Comparison of ENCODE assay signal across 22 cellular contexts in genomic region chr11:63911876-63912275, GRCh38. TPM values are rescaled to one million over a fixed set of nuclear protein-coding genes. Genes with fewer than 3 reads are reported as not detected.
"Had no signal": no experiment of that assay in that cellular context is flagged by ENCODE, and none has a peak within 500 bp of the region (broad histone marks: within the 10 kb centered on the region; RNA-seq: fewer than 3 reads in every experiment).

No MANE protein-coding gene starts in this region.

- H3K4me3 ChIP-seq: coronary artery, left ventricle myocardium inferior, right lobe of liver, skin epidermis, uterus had no signal

- H3K27ac ChIP-seq: foreskin keratinocyte, left ventricle myocardium inferior, right lobe of liver, skin epidermis, uterus had no signal

- H3K36me3 ChIP-seq: uterus had no signal

- H3K4me3 Mint-ChIP-seq: activated B cell treated with CpG ODN at 0.5 μM for 24 hours; activated CD4-positive, alpha-beta T cell treated with anti-CD3 and anti-CD28 coated beads for 36 hours; activated naive CD8-positive, alpha-beta T cell treated with anti-CD3 and anti-CD28 coated beads for 36 hours; activated T-cell treated with anti-CD3 and anti-CD28 coated beads, Interleukin-2, amount 50 U/mL, for 24 hours; natural killer cell; T-helper 1 cell treated with Interleukin-12 subunit alpha and Interleukin-12 subunit beta and Interleukin-4 antibody, amounts not matched to agents 30 μg/mL and 1 μg/mL, for 36 hours had no signal

- ATAC-seq: activated CD4-positive, alpha-beta T cell treated with anti-CD3 and anti-CD28 coated beads for 36 hours; foreskin keratinocyte; natural killer cell had no signal

- DNase-seq: activated B cell treated with CpG ODN at 0.5 μM for 24 hours; activated CD4-positive, alpha-beta T cell treated with anti-CD3 and anti-CD28 coated beads for 36 hours; activated CD4-positive, alpha-beta T cell treated with anti-CD3 and anti-CD28 coated beads, Interleukin-2, amount 50 U/mL, for 4 hours; activated CD8-positive, alpha-beta memory T cell treated with anti-CD3 and anti-CD28 coated beads for 24 hours; activated CD8-positive, alpha-beta memory T cell treated with anti-CD3 and anti-CD28 coated beads, Interleukin-2, amount 50 U/mL, for 4 hours; activated naive CD4-positive, alpha-beta T cell treated with Interleukin-2 at 50 U/mL for 16 hours; activated naive CD8-positive, alpha-beta T cell treated with anti-CD3 and anti-CD28 coated beads for 36 hours; activated T-cell treated with anti-CD3 and anti-CD28 coated beads, Interleukin-2, amount 50 U/mL, for 24 hours; cerebellar nuclear complex; foreskin keratinocyte; hippocampal formation; left ventricle myocardium inferior; midbrain; natural killer cell; occipital lobe; right lobe of liver; stimulated activated CD4-positive, alpha-beta T cell treated with anti-CD3 and anti-CD28 coated beads, Interleukin-1b, Interleukin-23, amount 100 ng/mL, for 48 hours; T1000; uterus had no signal

- H3K9me3 ChIP-seq: left ventricle myocardium inferior, right lobe of liver, uterus had no signal

- H3K9me3 Mint-ChIP-seq: activated B cell treated with CpG ODN at 0.5 μM for 24 hours; activated naive CD8-positive, alpha-beta T cell treated with anti-CD3 and anti-CD28 coated beads for 36 hours; activated T-cell treated with anti-CD3 and anti-CD28 coated beads, Interleukin-2, amount 50 U/mL, for 24 hours; natural killer cell; T-helper 1 cell treated with Interleukin-12 subunit alpha and Interleukin-12 subunit beta and Interleukin-4 antibody, amounts not matched to agents 30 μg/mL and 1 μg/mL, for 36 hours had no signal

- H3K36me3 Mint-ChIP-seq: natural killer cell had no signal

- H3K27me3 ChIP-seq: right lobe of liver, uterus had no signal

- H3K4me1 ChIP-seq: foreskin keratinocyte had no signal

- H3K27ac Mint-ChIP-seq: activated B cell treated with CpG ODN at 0.5 μM for 24 hours; activated CD4-positive, alpha-beta T cell treated with anti-CD3 and anti-CD28 coated beads for 36 hours; activated T-cell treated with anti-CD3 and anti-CD28 coated beads, Interleukin-2, amount 50 U/mL, for 24 hours; T-helper 1 cell treated with Interleukin-12 subunit alpha and Interleukin-12 subunit beta and Interleukin-4 antibody, amounts not matched to agents 30 μg/mL and 1 μg/mL, for 36 hours had no signal

RNA-seq across cellular contexts. Expression of gene RCOR2, which starts 5.1 kb away (rescaled TPM):
- total RNA-seq: activated B cell treated with CpG ODN at 0.5 μM for 24 hours, natural killer cell had no signal
